8 cellular contexts compared by ENCODE assay signal in genomic region chr12:110581951-110582285, GRCh38. TPM values are rescaled to one million over a fixed set of nuclear protein-coding genes. Genes with fewer than 3 reads are reported as not detected.
DNase-seq lines count a peak whose midpoint lies in the region; TF ChIP-seq lines count a peak whose summit lies in the region.

No MANE protein-coding gene starts in this region.

- H3T11ph ChIP-seq in H9 (ENCODE audit: low read length) = no peak overlapping the region

- H4K91ac ChIP-seq in H9 (ENCODE audit: insufficient read length, low read depth, low read length) = no peak overlapping the region

- H3K79me2 ChIP-seq in H9 (ENCODE audit: insufficient read depth, low read length) = peaks cover 16% of the 10 kb centered on the region; the same call in 1 of the 2 replicates

- no peak overlapping the region for H2BK12ac ChIP-seq in H9 (ENCODE audit: insufficient read length, low read depth, low read length)

- H3K27me3 Mint-ChIP-seq in H9 (ENCODE audit: low read depth) = no peaks in the 10 kb centered on the region

- H3K4me3 Mint-ChIP-seq in H9 = peak overlapping the region; percentile 85 to 97

- H3K4me1 ChIP-seq in H9 (ENCODE audit: insufficient read depth, low read length) (peaks cover 6% of the 10 kb centered on the region; the same call in 1 of the 2 replicates), prostate gland (replicated peaks) (no peaks in the 10 kb centered on the region)

- no peak overlapping the region for H2AFZ ChIP-seq in H9 (ENCODE audit: low read length)

- peaks cover 3% of the 10 kb centered on the region for H3K79me1 ChIP-seq in H9 (ENCODE audit: insufficient read depth, low read depth, low read length, poor library complexity, severe bottlenecking)

- no peak overlapping the region for H2BK15ac ChIP-seq in H9 (ENCODE audit: low read depth, low read length)

- no peak for TF ChIP-seq POLR2A in prostate gland (IDR thresholded peaks at IDR 0.05)

- H2BK5ac ChIP-seq in H9 (ENCODE audit: insufficient read length, low read length) = no peak overlapping the region

- H3K27me3 ChIP-seq in H9 (ENCODE audit: insufficient read depth, low read length) (no peaks in the 10 kb centered on the region), prostate gland (replicated peaks; ENCODE audit: insufficient read depth) (no peaks in the 10 kb centered on the region)

- H4K5ac ChIP-seq in H9 (ENCODE audit: insufficient read length, low read depth, low read length) = no peak overlapping the region

- DNase-seq in H9 (peak; percentile 37), SK-N-MC (ENCODE audit: low read depth, low spot score) (no peak), fibroblast of the aortic adventitia (ENCODE audit: low read depth) (no peak), prostate gland (ENCODE audit: low spot score) (peak; percentile 12), germinal center (ENCODE audit: low spot score) (no peak), iPS-NIHi11 (ENCODE audit: low spot score) (no peak), MV-4-11 (lab: John Stamatoyannopoulos, UW) (no peak), mesenteric fat pad (ENCODE audit: low spot score) (no peak)

- no peak overlapping the region for H4K8ac ChIP-seq in H9 (replicated peaks; ENCODE audit: insufficient read length, low read depth, low read length)

- H3K56ac ChIP-seq in H9 (ENCODE audit: insufficient read length, low read depth, low read length) = no peak overlapping the region

- H3K27ac ChIP-seq in H9 (ENCODE audit: insufficient read length, low read depth, low read length) = no peak overlapping the region
- no peak overlapping the region for H3K27ac ChIP-seq in SK-N-MC
- peak overlapping the region; percentile 89 to 90 for H3K27ac ChIP-seq in prostate gland

- no peak overlapping the region for H3K23ac ChIP-seq in H9 (ENCODE audit: insufficient read length, low read depth, low read length)

- H3K36me3 Mint-ChIP-seq in H9 (ENCODE audit: insufficient read depth in 1 of 3, low read depth in 3 of 3) = peaks cover 2 to 6% (median 5%) of the 10 kb centered on the region in 3 experiments; a peak in 4 of 7 replicates

- peaks cover 5% of the 10 kb centered on the region for H3K23me2 ChIP-seq in H9 (ENCODE audit: insufficient read length, low read depth, low read length, poor library complexity, severe bottlenecking)

- H3K18ac ChIP-seq in H9 (ENCODE audit: insufficient read length, low read depth, low read length) = no peak overlapping the region

- no peak overlapping the region for H3K14ac ChIP-seq in H9 (ENCODE audit: insufficient read depth, low read length)

- H3K4me1 Mint-ChIP-seq in H9 = peaks cover 37% of the 10 kb centered on the region in 2 experiments

- H3K27ac Mint-ChIP-seq in H9 = no peak overlapping the region

- H3K36me3 ChIP-seq in SK-N-MC (ENCODE audit: insufficient read depth, low read length) = no peaks in the 10 kb centered on the region
- no peaks in the 10 kb centered on the region for H3K36me3 ChIP-seq in prostate gland

- peak overlapping the region; percentile 11 for H3K9ac ChIP-seq in H9 (ENCODE audit: extremely low read depth, insufficient read length, low read length)
- peak overlapping the region; percentile 84 for H3K9ac ChIP-seq in SK-N-MC (ENCODE audit: insufficient read length)

- H3K9me3 ChIP-seq in H9 (ENCODE audit: control insufficient read depth, low read depth, low read length) (no peaks in the 10 kb centered on the region), SK-N-MC (ENCODE audit: low read depth, low read length) (no peaks in the 10 kb centered on the region), prostate gland (no peaks in the 10 kb centered on the region)

- peak overlapping the region; percentile 70 for H3K4me2 ChIP-seq in H9 (ENCODE audit: insufficient read depth, insufficient read length, low read length)

- H2AK5ac ChIP-seq in H9 (ENCODE audit: insufficient read length, low read length) = no peak overlapping the region

- WGBS in H9 (ENCODE audit: extremely low coverage, insufficient read length, low lambda C conversion rate) = no CpG with 5 or more reads among the region's 9 CpGs
- 2% methylated on average over 9 of the region's 9 CpGs for whole genome bisulfite sequencing in prostate gland

- H3K4me3 ChIP-seq in SK-N-MC (peak overlapping the region; percentile 94), fibroblast of the aortic adventitia (ENCODE audit: low read depth, low read length) (peak overlapping the region; percentile 94), prostate gland (peak overlapping the region; percentile 77 to 90)

- no peak for TF ChIP-seq CTCF in H9 (conservative IDR thresholded peaks at IDR 0.05)
- no peak for TF ChIP-seq CTCF in fibroblast of the aortic adventitia (IDR thresholded peaks at IDR 0.05; ENCODE audit: insufficient read depth, low read length)
- no peak for TF ChIP-seq CTCF in prostate gland (IDR thresholded peaks at IDR 0.05)

- H3K4ac ChIP-seq in H9 (ENCODE audit: low read depth, low read length) = no peak overlapping the region

- H3K9me3 Mint-ChIP-seq in H9 = no peaks in the 10 kb centered on the region

- H2BK20ac ChIP-seq in H9 (ENCODE audit: low read depth, low read length, poor library complexity, severe bottlenecking) = no peak overlapping the region

- H4K20me1 ChIP-seq in H9 (ENCODE audit: control insufficient read depth, insufficient read depth, insufficient read length) = no peaks in the 10 kb centered on the region

- intact Hi-C loops in prostate gland (cut with DNase I) = loop anchor here (5.0 kb wide), 1 partner anchor 35 kb away; no protein-coding TSS in a partner anchor

- H2BK120ac ChIP-seq in H9 (ENCODE audit: low read depth, low read length, poor library complexity, severe bottlenecking) = no peak overlapping the region

RNA-seq across cellular contexts. Expression of gene PPTC7, which starts 1.2 kb away (rescaled TPM):
- 15.7 and 15.8 TPM in 2 replicates for total RNA-seq in H9 (2021)
- 6.1 and 11.9 TPM in 2 replicates for total RNA-seq in fibroblast of the aortic adventitia (ENCODE audit: low replicate concordance)
- 10 to 100 TPM; 11.2 to 21.8 TPM for total RNA-seq in prostate gland
- 29.9 TPM for total RNA-seq in mesenteric fat pad

RNA-seq across cellular contexts. Expression of gene TCTN1, which starts 32.0 kb away (rescaled TPM):
- 10.9 and 11.1 TPM in 2 replicates for total RNA-seq in H9 (2021)
- 46.3 and 80.4 TPM in 2 replicates for total RNA-seq in fibroblast of the aortic adventitia (ENCODE audit: low replicate concordance)
- total RNA-seq in prostate gland = 10 to 100 TPM; 45.5 to 68.7 TPM
- total RNA-seq in mesenteric fat pad = 22.7 TPM

Comparison
In these comparisons a context has a peak if more than half of its experiments do, and no peak if none do; other contexts are left out.
1. DNase-seq: peak in H9 (single experiment) and prostate gland (single experiment); none in SK-N-MC (single experiment), fibroblast of the aortic adventitia (single experiment), germinal center (single experiment), iPS-NIHi11 (single experiment), MV-4-11 (single experiment) and mesenteric fat pad (single experiment).
2. H3K27ac ChIP-seq: peak in prostate gland (2 of 2); none in H9 (single experiment) and SK-N-MC (single experiment).
3. Peak in every context shown above with its lines, with median percentiles within 50 percentile points of each other: H3K4me3 ChIP-seq.